ENCODE assay signal across 8 cellular contexts in genomic region chr11:121236115-121237001, GRCh38. TPM values are rescaled to one million over a fixed set of nuclear protein-coding genes. Genes with fewer than 3 reads are reported as not detected.
DNase-seq lines count a peak whose midpoint lies in the region; ATAC-seq and TF ChIP-seq lines count a peak whose summit lies in the region.

No MANE protein-coding gene starts in this region.

- no peaks in the 10 kb centered on the region for H3K79me2 ChIP-seq in smooth muscle cell (ENCODE audit: low read depth)

- no peak overlapping the region for H2AFZ ChIP-seq in smooth muscle cell (ENCODE audit: low read depth)

- ATAC-seq in HG03097 (IDR thresholded peaks at IDR 0.05; ENCODE audit: low FRiP score, unreplicated experiment): peak; percentile 57
- peak; percentile 83 for ATAC-seq in activated T-helper 17 cell treated with anti-CD3 and anti-CD28 coated beads, Interleukin-2, amount 50 U/mL, for 72 hours (replicated peaks)

- H3K4me1 ChIP-seq in smooth muscle cell (ENCODE audit: low read depth): peaks cover 44% of the 10 kb centered on the region

- no peaks in the 10 kb centered on the region for H3K36me3 ChIP-seq in smooth muscle cell (ENCODE audit: low read depth)

- H3K27me3 Mint-ChIP-seq in activated T-cell treated with anti-CD3 and anti-CD28 coated beads, Interleukin-2, amount 50 U/mL, for 24 hours: peaks cover 41% of the 10 kb centered on the region
- peaks cover 44% of the 10 kb centered on the region for H3K27me3 Mint-ChIP-seq in activated T-helper 17 cell treated with anti-CD3 and anti-CD28 coated beads, Interleukin-2, amount 50 U/mL, for 72 hours

- peak overlapping the region; percentile 56 for H3K9ac ChIP-seq in smooth muscle cell (ENCODE audit: low read depth)

- peaks cover 28% of the 10 kb centered on the region for H3K4me1 Mint-ChIP-seq in activated T-cell treated with anti-CD3 and anti-CD28 coated beads, Interleukin-2, amount 50 U/mL, for 24 hours (ENCODE audit: low read depth)
- peaks cover 5% of the 10 kb centered on the region for H3K4me1 Mint-ChIP-seq in activated T-helper 17 cell treated with anti-CD3 and anti-CD28 coated beads, Interleukin-2, amount 50 U/mL, for 72 hours

- H3K9me3 ChIP-seq in smooth muscle cell (replicated peaks; ENCODE audit: low read depth): no peaks in the 10 kb centered on the region

- H3K27me3 ChIP-seq in smooth muscle cell (ENCODE audit: low read depth): no peaks in the 10 kb centered on the region

- H3K36me3 Mint-ChIP-seq in activated T-cell treated with anti-CD3 and anti-CD28 coated beads, Interleukin-2, amount 50 U/mL, for 24 hours (ENCODE audit: low read depth): no peaks in the 10 kb centered on the region
- H3K36me3 Mint-ChIP-seq in activated T-helper 17 cell treated with anti-CD3 and anti-CD28 coated beads, Interleukin-2, amount 50 U/mL, for 72 hours (ENCODE audit: low read depth): no peaks in the 10 kb centered on the region

- H3F3A ChIP-seq in smooth muscle cell (ENCODE audit: low read depth): peaks cover 10% of the 10 kb centered on the region

- H3K4me3 ChIP-seq in smooth muscle cell: no peak overlapping the region

- WGBS in smooth muscle cell (ENCODE audit: low lambda C conversion rate): 68% methylated on average over 15 of the region's 15 CpGs

- DNase-seq in activated T-cell treated with anti-CD3 and anti-CD28 coated beads, Interleukin-2, amount 50 U/mL, for 24 hours: no peak
- DNase-seq in activated T-cell treated with anti-CD3 and anti-CD28 coated beads, Interleukin-2, amount 50 U/mL, for 48 hours: no peak
- DNase-seq in smooth muscle cell (lab: John Stamatoyannopoulos, UW; ENCODE audit: unreplicated experiment) (no peak), germinal center (ENCODE audit: low spot score) (no peak), NCI-H446 treated with DMSO at 0.1 percent for 48 hours (lab: John Stamatoyannopoulos, UW) (no peak), nucleus accumbens (lab: John Stamatoyannopoulos, UW) (no peak)

- H3K27ac ChIP-seq in smooth muscle cell (ENCODE audit: low read depth): peak overlapping the region; percentile 84

- peak overlapping the region; percentile 49 for H3K4me2 ChIP-seq in smooth muscle cell

- H3K27ac Mint-ChIP-seq in activated T-cell treated with anti-CD3 and anti-CD28 coated beads, Interleukin-2, amount 50 U/mL, for 24 hours: peak overlapping the region; percentile 51
- no peak overlapping the region for H3K27ac Mint-ChIP-seq in activated T-helper 17 cell treated with anti-CD3 and anti-CD28 coated beads, Interleukin-2, amount 50 U/mL, for 72 hours

- no peak for TF ChIP-seq CTCF in smooth muscle cell (IDR thresholded peaks at IDR 0.05; ENCODE audit: borderline replicate concordance, insufficient read depth, poor library complexity, severe bottlenecking)

- no peaks in the 10 kb centered on the region for H3K9me3 Mint-ChIP-seq in activated T-cell treated with anti-CD3 and anti-CD28 coated beads, Interleukin-2, amount 50 U/mL, for 24 hours
- H3K9me3 Mint-ChIP-seq in activated T-helper 17 cell treated with anti-CD3 and anti-CD28 coated beads, Interleukin-2, amount 50 U/mL, for 72 hours: no peaks in the 10 kb centered on the region

- H3K4me3 Mint-ChIP-seq in activated T-cell treated with anti-CD3 and anti-CD28 coated beads, Interleukin-2, amount 50 U/mL, for 24 hours: no peak overlapping the region
- H3K4me3 Mint-ChIP-seq in activated T-helper 17 cell treated with anti-CD3 and anti-CD28 coated beads, Interleukin-2, amount 50 U/mL, for 72 hours: peak overlapping the region; percentile 31

- H4K20me1 ChIP-seq in smooth muscle cell (ENCODE audit: low read depth): no peaks in the 10 kb centered on the region

RNA-seq across cellular contexts. Expression of gene SC5D, which starts 56.2 kb away (rescaled TPM):
- 10 to 100 TPM; 20.1 to 22.4 TPM for total RNA-seq in activated T-helper 17 cell treated with anti-CD3 and anti-CD28 coated beads, Interleukin-2, amount 50 U/mL, for 72 hours
- 138 and 168 TPM in 2 replicates for total RNA-seq in smooth muscle cell
- polyA plus RNA-seq in smooth muscle cell: 59.5 and 73.1 TPM in 2 replicates
